Comparison of ENCODE assay signal across 16 cellular contexts in the genomic region with DNA sequence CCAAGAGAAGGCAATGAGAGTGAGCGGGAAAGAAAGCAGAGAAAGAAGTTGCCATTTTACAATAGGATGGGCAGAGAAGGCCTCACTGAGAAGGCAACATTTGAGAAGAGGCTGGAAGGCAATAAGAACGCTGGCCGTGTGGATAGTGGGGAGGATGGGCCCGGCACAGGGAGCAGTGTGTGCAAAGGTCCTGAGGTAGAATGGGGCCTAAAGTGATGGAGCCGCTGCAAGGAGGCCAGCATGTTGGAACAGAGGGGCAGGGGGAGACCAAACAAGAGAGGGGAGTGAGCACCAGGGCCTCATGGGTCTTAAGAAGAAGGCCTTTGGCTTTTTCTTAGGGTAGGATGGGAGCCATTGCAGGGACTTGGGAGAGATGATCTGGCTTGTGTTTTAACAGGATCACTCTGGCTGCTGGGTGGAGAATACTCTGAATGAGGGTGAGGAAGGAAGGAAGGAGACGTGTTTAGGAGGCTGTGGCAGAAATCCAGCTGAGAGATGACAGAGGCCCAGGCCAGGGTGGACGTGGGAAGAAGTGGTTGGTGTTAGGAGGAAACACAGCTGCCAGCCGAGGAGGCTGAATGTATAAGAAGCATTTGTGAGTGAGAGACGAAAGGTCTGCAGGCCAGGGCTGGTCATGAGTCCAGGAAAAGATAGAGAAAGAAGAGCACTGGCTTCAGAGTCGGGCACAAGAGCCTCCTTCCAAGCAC.
A peak's percentile ranks its signal among the peaks of the same experiment; 100 is the strongest.
DNase-seq lines count a peak whose midpoint lies in the region; ATAC-seq and TF ChIP-seq lines count a peak whose summit lies in the region.
"Had no signal": no experiment of that assay in that cellular context is flagged by ENCODE, and none has a peak within 500 bp of the region (broad histone marks: within the 10 kb centered on the region; RNA-seq: fewer than 3 reads in every experiment).

No MANE protein-coding gene starts in this region.

- H3K4me3 Mint-ChIP-seq in brain = peak overlapping the region in 1 of 5 experiments; percentile 44
- H3K4me3 Mint-ChIP-seq in progenitor cell of endocrine pancreas (ENCODE audit: low read depth) = no peak overlapping the region
- H3K4me3 Mint-ChIP-seq: CD14-positive monocyte, H9, IgD-negative memory B cell had no signal

- no peaks in the 10 kb centered on the region for H3K9me3 ChIP-seq in mesodermal cell (ENCODE audit: control insufficient read depth, low read length)
- no peaks in the 10 kb centered on the region for H3K9me3 ChIP-seq in tibial nerve
- no peaks in the 10 kb centered on the region for H3K9me3 ChIP-seq in sigmoid colon
- H3K9me3 ChIP-seq: A549 had no signal

- ATAC-seq in activated naive CD4-positive, alpha-beta T cell treated with anti-CD3 and anti-CD28 coated beads, Interleukin-2, amount 50 U/mL, for 72 hours = no peak
- ATAC-seq in HG02981 (IDR thresholded peaks at IDR 0.05; ENCODE audit: unreplicated experiment) = no peak

- WGBS in mesodermal cell (ENCODE audit: insufficient coverage in 2 of 2), 2 experiments = 80 to 89% methylated on average over 9 to 10 of the region's 10 CpGs
- WGBS in tibial nerve, 2 donors = 65 to 69% methylated on average over 10 of the region's 10 CpGs
- 73 to 87% methylated on average over 10 of the region's 10 CpGs for WGBS in sigmoid colon, 2 donors

- peaks cover 63% of the 10 kb centered on the region for H3K4me1 ChIP-seq in mesodermal cell (ENCODE audit: control insufficient read depth, insufficient read depth, low read length, poor library complexity, severe bottlenecking)
- H3K4me1 ChIP-seq in tibial nerve = peaks cover 5 to 94% (median 43%) of the 10 kb centered on the region in 4 donors
- peaks cover 0 to 49% (median 36%) of the 10 kb centered on the region in 4 donors for H3K4me1 ChIP-seq in sigmoid colon
- H3K4me1 ChIP-seq: A549 had no signal

- H3K27me3 Mint-ChIP-seq in brain (peaks cover 3% of the 10 kb centered on the region), progenitor cell of endocrine pancreas (peaks cover 42% of the 10 kb centered on the region)
- H3K27me3 Mint-ChIP-seq: IgD-negative memory B cell had no signal

- no peaks in the 10 kb centered on the region for H3K27me3 ChIP-seq in tibial nerve
- no peaks in the 10 kb centered on the region for H3K27me3 ChIP-seq in sigmoid colon

- H3K4me3 ChIP-seq in mesodermal cell (ENCODE audit: extremely low read depth, insufficient read depth, low read length, poor library complexity, severe bottlenecking) (no peak overlapping the region), tibial nerve (no peak overlapping the region), sigmoid colon (no peak overlapping the region)
- H3K4me3 ChIP-seq: A549 had no signal

- peaks cover 100% of the 10 kb centered on the region for H3K4me1 Mint-ChIP-seq in brain
- peaks cover 20% of the 10 kb centered on the region for H3K4me1 Mint-ChIP-seq in progenitor cell of endocrine pancreas (ENCODE audit: low read depth)
- H3K4me1 Mint-ChIP-seq: IgD-negative memory B cell had no signal

- TF ChIP-seq POLR2A in tibial nerve (IDR thresholded peaks at IDR 0.05) (no peak), sigmoid colon (IDR thresholded peaks at IDR 0.05) (no peak)

- H3K27ac Mint-ChIP-seq in activated naive CD4-positive, alpha-beta T cell treated with anti-CD3 and anti-CD28 coated beads, Interleukin-2, amount 50 U/mL, for 72 hours = peak overlapping the region; percentile 4 to 45
- H3K27ac Mint-ChIP-seq in brain (peak overlapping the region; percentile 33 to 93 (median 59)), progenitor cell of endocrine pancreas (no peak overlapping the region)
- H3K27ac Mint-ChIP-seq: IgD-negative memory B cell had no signal

- H3K36me3 ChIP-seq in mesodermal cell (ENCODE audit: control insufficient read depth, insufficient read depth, low read length) (no peaks in the 10 kb centered on the region), tibial nerve (no peaks in the 10 kb centered on the region), sigmoid colon (no peaks in the 10 kb centered on the region)

- H3K27ac ChIP-seq in mesodermal cell (ENCODE audit: low read depth, low read length, severe bottlenecking) = peak overlapping the region; percentile 91
- H3K27ac ChIP-seq in tibial nerve = peak overlapping the region in 3 of 4 donors; percentile 46 to 93 (median 53)
- H3K27ac ChIP-seq in sigmoid colon = peak overlapping the region in 2 of 4 donors; percentile 46 to 66

- TF ChIP-seq EP300 in tibial nerve (IDR thresholded peaks at IDR 0.05) = no peak
- no peak for TF ChIP-seq EP300 in sigmoid colon (IDR thresholded peaks at IDR 0.05)

- intact Hi-C loops in sigmoid colon (cut with DNase I) = no loop called here

- no peaks in the 10 kb centered on the region for H3K36me3 Mint-ChIP-seq in activated naive CD4-positive, alpha-beta T cell treated with anti-CD3 and anti-CD28 coated beads, Interleukin-2, amount 50 U/mL, for 72 hours
- H3K36me3 Mint-ChIP-seq in brain = no peaks in the 10 kb centered on the region
- H3K36me3 Mint-ChIP-seq in progenitor cell of endocrine pancreas (ENCODE audit: insufficient read depth) = no peaks in the 10 kb centered on the region
- H3K36me3 Mint-ChIP-seq: CD14-positive monocyte had no signal

- no peak for DNase-seq in activated naive CD4-positive, alpha-beta T cell treated with anti-CD3 and anti-CD28 coated beads, Interleukin-2, amount 50 U/mL, for 72 hours (ENCODE audit: low spot score in 2 of 2)
- DNase-seq in activated naive CD4-positive, alpha-beta T cell treated with anti-CD3 and anti-CD28 coated beads, Interleukin-2, amount 50 U/mL, for 16 hours = no peak
- DNase-seq in tibial nerve (ENCODE audit: low spot score in 2 of 2) (no peak), progenitor cell of endocrine pancreas (ENCODE audit: low spot score, unreplicated experiment) (no peak), sigmoid colon (no peak)
- DNase-seq: COR-L47, H9, NCI-H187 treated with DMSO at 0.1 percent for 48 hours, NCI-H526 treated with DMSO at 0.1 percent for 48 hours, OCI-M1 had no signal

- TF ChIP-seq CTCF in brain (conservative IDR thresholded peaks at IDR 0.05) (no peak), tibial nerve (IDR thresholded peaks at IDR 0.05) (no peak), progenitor cell of endocrine pancreas (IDR thresholded peaks at IDR 0.05; ENCODE audit: unreplicated experiment) (no peak), sigmoid colon (IDR thresholded peaks at IDR 0.05) (no peak)

- no peaks in the 10 kb centered on the region for H3K9me3 Mint-ChIP-seq in activated naive CD4-positive, alpha-beta T cell treated with anti-CD3 and anti-CD28 coated beads, Interleukin-2, amount 50 U/mL, for 72 hours
- H3K9me3 Mint-ChIP-seq in brain (no peaks in the 10 kb centered on the region), progenitor cell of endocrine pancreas (ENCODE audit: low read depth) (no peaks in the 10 kb centered on the region)
- H3K9me3 Mint-ChIP-seq: H9, IgD-negative memory B cell had no signal
